ENCODE assay signal across 8 cellular contexts in genomic region chr7:100158229-100159098, GRCh38. TPM values are rescaled to one million over a fixed set of nuclear protein-coding genes. Genes with fewer than 3 reads are reported as not detected.
DNase-seq lines count a peak whose midpoint lies in the region; ATAC-seq, FAIRE-seq and TF ChIP-seq lines count a peak whose summit lies in the region.

TSS of gene TRAPPC14 (minus strand) at chr7:100158723. CDS start at chr7:100158499, 224 bp downstream.

- H3K9me3 ChIP-seq in A549, result no peaks in the 10 kb centered on the region

- TF ChIP-seq POLR2A in A549 (IDR thresholded peaks at IDR 0.05; ENCODE audit: low read length), result peak; percentile 81

- ATAC-seq in A549, result peak; percentile 79 to 89
- ATAC-seq in GM18870 (IDR thresholded peaks at IDR 0.05; ENCODE audit: unreplicated experiment), result peak; percentile 58
- peak; percentile 59 for ATAC-seq in HG03196 (IDR thresholded peaks at IDR 0.05; ENCODE audit: unreplicated experiment)
- ATAC-seq in activated CD4-positive, CD25-positive, alpha-beta regulatory T cell treated with anti-CD3 and anti-CD28 coated beads, Interleukin-2, amount 50 U/mL, for 24 hours, result peak; percentile 91 to 92

- no peak for FAIRE-seq in A549 (lab: Jason Lieb, UNC)

- peak within 1 kb of the TSS; percentile 100 for H3K4me2 ChIP-seq in A549

- no peak for TF ChIP-seq RAD21 in A549 (conservative IDR thresholded peaks at IDR 0.05 in 1 of 2, IDR thresholded peaks at IDR 0.05 in 1 of 2)

- CTCF ChIA-PET in A549 (lab: Yijun Ruan, JAX), result interaction anchor here (0.9 to 23.1 kb wide), 5 partner anchors 9 to 24 kb away, joined by 3 to 245 read pairs (median 4); partner anchors contain the start of gene GAL3ST4

- TF ChIP-seq EP300 in A549 (IDR thresholded peaks at IDR 0.05), result no peak

- peak within 1 kb of the TSS; percentile 83 to 96 for H3K27ac ChIP-seq in A549
- peak within 1 kb of the TSS; percentile 82 for H3K27ac ChIP-seq in caudate nucleus (ENCODE audit: low read depth, low read length)

- H3K4me3 ChIP-seq in A549, result peak within 1 kb of the TSS; percentile 90

- 1% methylated on average over 9 of the region's 87 CpGs for WGBS in A549 (ENCODE audit: missing lambda C conversion rate)

- POLR2A ChIA-PET in A549 (lab: Yijun Ruan, JAX), result interaction anchor here (0.6 to 1.2 kb wide), 3 partner anchors 10 to 189 kb away, joined by 3 to 13 read pairs (median 6); partner anchors contain the start of gene LAMTOR4

- peak; percentile 81 to 98 for DNase-seq in A549 (ENCODE audit: low read depth in 1 of 2, low spot score in 1 of 2)
- DNase-seq in NCI-H446 (lab: John Stamatoyannopoulos, UW), result peak; percentile 48 to 77
- DNase-seq in caudate nucleus (lab: John Stamatoyannopoulos, UW), result peak in 60 of 61 donors; percentile 17 to 94 (median 82)
- DNase-seq in iris pigment epithelial cell (ENCODE audit: low read depth), result peak; percentile 80
- DNase-seq in stimulated activated CD4-positive, alpha-beta T cell treated with anti-CD3 and anti-CD28 coated beads, Interleukin-12 subunit alpha, Interleukin-12 subunit beta, amount 100 ng/mL, for 24 hours (ENCODE audit: low read depth in 2 of 2), result peak; percentile 84 to 95

- peaks cover 46% of the 10 kb centered on the region for H3K4me1 ChIP-seq in A549

- no peak for TF ChIP-seq CTCF in A549 (IDR thresholded peaks at IDR 0.05)

TF ChIP-seq in A549, 52 proteins besides CTCF, POLR2A, EP300 and RAD21:
- peak; percentile 56; the same call in 1 of the 2 replicates for TF ChIP-seq CHD4 (IDR thresholded peaks at IDR 0.05; ENCODE audit: borderline replicate concordance)
- peak; percentile 53 for TF ChIP-seq PHF8 (IDR thresholded peaks at IDR 0.05; ENCODE audit: borderline replicate concordance, low read depth)
- TF ChIP-seq ELK1 (IDR thresholded peaks at IDR 0.05; ENCODE audit: low read depth, low read length), result no peak
- TF ChIP-seq EHMT2 (IDR thresholded peaks at IDR 0.05; ENCODE audit: low read depth), result no peak
- no peak for TF ChIP-seq HDAC2 (IDR thresholded peaks at IDR 0.05)
- TF ChIP-seq ESRRA (IDR thresholded peaks at IDR 0.05; ENCODE audit: borderline replicate concordance, low read length), result no peak
- 0 out of 2 replicates have a peak, but pooled peaks have one; percentile 50 for TF ChIP-seq KDM1A (IDR thresholded peaks at IDR 0.05; ENCODE audit: low read depth)
- no peak for TF ChIP-seq TFCP2L1 (CRISPR knock-in tag; IDR thresholded peaks at IDR 0.05)
- no peak for TF ChIP-seq FOSL2 (IDR thresholded peaks at IDR 0.05)
- no peak for TF ChIP-seq FOSL2 (CRISPR knock-in tag; IDR thresholded peaks at IDR 0.05)
- peak; percentile 51; the same call in 1 of the 2 replicates for TF ChIP-seq MAX (IDR thresholded peaks at IDR 0.05)
- no peak for TF ChIP-seq GATA3 (IDR thresholded peaks at IDR 0.05; ENCODE audit: borderline replicate concordance)
- peak; percentile 48; the same call in 1 of the 2 replicates for TF ChIP-seq MAZ (IDR thresholded peaks at IDR 0.05; ENCODE audit: borderline replicate concordance, low read depth, low read length)
- peak; percentile 73 to 91; a peak in 4 of 5 replicates for TF ChIP-seq JUN (IDR thresholded peaks at IDR 0.05)
- no peak for TF ChIP-seq CBX8 (IDR thresholded peaks at IDR 0.05)
- no peak for TF ChIP-seq PBX3 (IDR thresholded peaks at IDR 0.05)
- no peak for TF ChIP-seq ZSCAN20 (CRISPR knock-in tag; IDR thresholded peaks at IDR 0.05)
- no peak for TF ChIP-seq MAFK (IDR thresholded peaks at IDR 0.05; ENCODE audit: partially characterized antibody)
- no peak for TF ChIP-seq NR3C1 (IDR thresholded peaks at IDR 0.05)
- TF ChIP-seq MYC (IDR thresholded peaks at IDR 0.05; ENCODE audit: borderline replicate concordance, low read length), result no peak
- TF ChIP-seq BCL3 (IDR thresholded peaks at IDR 0.05), result peak; percentile 92
- TF ChIP-seq ATOH8 (CRISPR knock-in tag; IDR thresholded peaks at IDR 0.05; ENCODE audit: low read depth), result 0 out of 2 replicates have a peak, but pooled peaks have one; percentile 39
- TF ChIP-seq FOSB (CRISPR knock-in tag; IDR thresholded peaks at IDR 0.05), result no peak
- TF ChIP-seq RNF2 (IDR thresholded peaks at IDR 0.05; ENCODE audit: borderline replicate concordance, low read depth), result no peak
- TF ChIP-seq CHD2 (IDR thresholded peaks at IDR 0.05; ENCODE audit: low read length, partially characterized antibody), result no peak

RNA-seq across cellular contexts. Expression of gene TRAPPC14, which starts in this region (rescaled TPM):
- polyA plus RNA-seq in A549 (2011; rRNA removed) (3.4 and 5.7 TPM in 2 replicates), A549 (2017; fragmentation: RNase III; extraction: RNeasy Plus Mini Kit Qiagen cat#74134 plus additional on column Dnase treatment) (12.0 to 15.6 TPM (median 14.1 TPM) in 3 replicates)
- polyA plus RNA-seq in A549 (2012; cell fraction: cytosol; rRNA removed), result 6.2 and 6.9 TPM in 2 replicates
- 45.9 and 47.5 TPM in 2 replicates for polyA plus RNA-seq in A549 (2012; cell fraction: nucleus; rRNA removed)
- polyA minus RNA-seq in A549 (2011; rRNA and poly(A)+ RNA removed), result 5.6 and 8.1 TPM in 2 replicates

Comparison
In these comparisons a context has a peak if more than half of its experiments do, and no peak if none do; other contexts are left out.
1. Peak in every context shown above with its lines: DNase-seq, ATAC-seq, H3K4me3 ChIP-seq and H3K27ac ChIP-seq.